10 cellular contexts compared by ENCODE assay signal in genomic region chr22:37501176-37501609, GRCh38. TPM values are rescaled to one million over a fixed set of nuclear protein-coding genes. Genes with fewer than 3 reads are reported as not detected.
DNase-seq lines count a peak whose midpoint lies in the region; ATAC-seq and TF ChIP-seq lines count a peak whose summit lies in the region.
"Had no signal": no experiment of that assay in that cellular context is flagged by ENCODE, and none has a peak within 500 bp of the region (broad histone marks: within the 10 kb centered on the region; RNA-seq: fewer than 3 reads in every experiment).

No MANE protein-coding gene starts in this region.

- H3K79me2 ChIP-seq in SK-N-SH (ENCODE audit: insufficient read depth): no peaks in the 10 kb centered on the region

- POLR2A ChIA-PET in SK-N-SH (lab: Yijun Ruan, JAX): no interaction called here

- no peaks in the 10 kb centered on the region for H3K27me3 ChIP-seq in SK-N-SH (ENCODE audit: insufficient read depth)
- H3K27me3 ChIP-seq in upper lobe of left lung: no peaks in the 10 kb centered on the region

- ATAC-seq in SK-N-SH treated with all-trans-retinoic acid at 6 μM for 48 hours (no peak), esophagus mucosa (peak; percentile 9), mucosa of descending colon (peak; percentile 1), upper lobe of left lung (ENCODE audit: low FRiP score in 2 of 2) (peak in 1 of 2 donors; percentile 5), GM19397 (IDR thresholded peaks at IDR 0.05; ENCODE audit: unreplicated experiment) (no peak)

- CTCF ChIA-PET in SK-N-SH (lab: Yijun Ruan, JAX): interaction anchor here (1.5 to 6.0 kb wide), 4 partner anchors 7 to 185 kb away, joined by 3 to 35 read pairs (median 12); no protein-coding TSS in a partner anchor

- no peak for TF ChIP-seq POLR2A in upper lobe of left lung (IDR thresholded peaks at IDR 0.05)

- no peaks in the 10 kb centered on the region for H4K20me1 ChIP-seq in SK-N-SH (ENCODE audit: insufficient read depth)

- DNase-seq in SK-N-SH: no peak
- DNase-seq in mucosa of descending colon: peak in 2 of 3 donors; percentile 63 to 78
- peak in 1 of 2 donors; percentile 61 for DNase-seq in upper lobe of left lung
- DNase-seq in NCI-H2107 (lab: John Stamatoyannopoulos, UW): no peak
- DNase-seq in NCI-H510A (lab: John Stamatoyannopoulos, UW): no peak
- DNase-seq: activated B cell treated with CpG ODN at 0.5 μM for 24 hours, sigmoid colon had no signal

- no peak for TF ChIP-seq RAD21 in SK-N-SH (IDR thresholded peaks at IDR 0.05; ENCODE audit: low read length)

- H3K36me3 ChIP-seq in SK-N-SH (replicated peaks in 1 of 2; ENCODE audit: control insufficient read depth in 1 of 2, insufficient read depth in 2 of 2, low read length in 1 of 2): peaks cover 0 to 4% of the 10 kb centered on the region in 2 experiments
- no peaks in the 10 kb centered on the region for H3K36me3 ChIP-seq in mucosa of descending colon (ENCODE audit: low read depth)
- H3K36me3 ChIP-seq in upper lobe of left lung: peaks cover 0 to 3% (median 0%) of the 10 kb centered on the region in 4 donors
- H3K36me3 ChIP-seq: sigmoid colon had no signal

- peaks cover 16 to 53% of the 10 kb centered on the region in 2 experiments for H3K4me1 ChIP-seq in SK-N-SH (ENCODE audit: control insufficient read depth in 1 of 2, insufficient read depth in 2 of 2, low read depth in 1 of 2, low read length in 1 of 2)
- peaks cover 59% of the 10 kb centered on the region for H3K4me1 ChIP-seq in mucosa of descending colon (ENCODE audit: low read depth)
- H3K4me1 ChIP-seq in upper lobe of left lung: peaks cover 46 to 56% (median 51%) of the 10 kb centered on the region in 4 donors

- H3K4me3 ChIP-seq in SK-N-SH (ENCODE audit: low read depth in 2 of 2, low read length in 1 of 2): no peak overlapping the region
- no peak overlapping the region for H3K4me3 ChIP-seq in mucosa of descending colon
- no peak overlapping the region for H3K4me3 ChIP-seq in upper lobe of left lung
- H3K4me3 ChIP-seq: sigmoid colon had no signal

- TF ChIP-seq CTCF in SK-N-SH (IDR thresholded peaks at IDR 0.05) (no peak), mucosa of descending colon (IDR thresholded peaks at IDR 0.05) (no peak), upper lobe of left lung (IDR thresholded peaks at IDR 0.05) (no peak)

- H3K27ac ChIP-seq in SK-N-SH (ENCODE audit: low read depth in 2 of 2, low read length in 1 of 2) (peak overlapping the region in 1 of 2 experiments; percentile 58; a peak in 2 of 4 replicates), upper lobe of left lung (peak overlapping the region; percentile 39 to 88 (median 80))

- TF ChIP-seq EP300 in SK-N-SH (IDR thresholded peaks at IDR 0.05; ENCODE audit: borderline replicate concordance in 1 of 2, low read depth in 1 of 2, low read length in 1 of 2) (no peak), upper lobe of left lung (IDR thresholded peaks at IDR 0.05) (no peak)

- intact Hi-C loops in mucosa of descending colon (cut with DNase I, micrococcal nuclease): no loop called here

- no peak overlapping the region for H3K9ac ChIP-seq in SK-N-SH

- no peaks in the 10 kb centered on the region for H3K9me2 ChIP-seq in SK-N-SH

- 0 out of 2 replicates have a peak overlapping the region, but pooled peaks have one; percentile 42 for H3K4me2 ChIP-seq in SK-N-SH

- H2AFZ ChIP-seq in SK-N-SH (ENCODE audit: low read depth): no peak overlapping the region

- H3K9me3 ChIP-seq in SK-N-SH (no peaks in the 10 kb centered on the region), mucosa of descending colon (no peaks in the 10 kb centered on the region), upper lobe of left lung (no peaks in the 10 kb centered on the region)
- H3K9me3 ChIP-seq: sigmoid colon had no signal

- H3F3A ChIP-seq in SK-N-SH (replicated peaks; ENCODE audit: insufficient read depth): peaks cover 20% of the 10 kb centered on the region

- WGBS in SK-N-SH (ENCODE audit: low lambda C conversion rate): 76% methylated on average over 3 of the region's 15 CpGs
- 24 to 27% methylated on average over 9 to 13 of the region's 15 CpGs for WGBS in upper lobe of left lung, 2 donors

TF ChIP-seq in SK-N-SH, 30 proteins besides CTCF, POLR2A, EP300 and RAD21:
- TF ChIP-seq NRF1 (IDR thresholded peaks at IDR 0.05; ENCODE audit: low read depth, low read length): no peak
- no peak for TF ChIP-seq MXI1 (IDR thresholded peaks at IDR 0.05; ENCODE audit: low read depth, low read length)
- TF ChIP-seq TCF12 (IDR thresholded peaks at IDR 0.05): no peak
- TF ChIP-seq IRF3 (IDR thresholded peaks at IDR 0.05; ENCODE audit: low read depth, low read length): no peak
TF ChIP-seq in SK-N-SH: peak in this region for 0.

TF ChIP-seq in SK-N-SH treated with all-trans-retinoic acid at 6 μM for 48 hours, 23 proteins besides CTCF, POLR2A, EP300 and RAD21 (continues in another document):
- TF ChIP-seq ZNF565 (CRISPR knock-in tag; conservative IDR thresholded peaks at IDR 0.05; ENCODE audit: low read depth) (no peak), ZC3H10 (CRISPR knock-in tag; IDR thresholded peaks at IDR 0.05) (no peak), ARNTL (CRISPR knock-in tag; IDR thresholded peaks at IDR 0.05; ENCODE audit: borderline replicate concordance, low read depth) (no peak), PPARA (CRISPR knock-in tag; IDR thresholded peaks at IDR 0.05; ENCODE audit: borderline replicate concordance) (no peak), ZNF8 (CRISPR knock-in tag; IDR thresholded peaks at IDR 0.05) (no peak), BACH2 (CRISPR knock-in tag; IDR thresholded peaks at IDR 0.05; ENCODE audit: borderline replicate concordance) (no peak), CSRNP3 (CRISPR knock-in tag; IDR thresholded peaks at IDR 0.05) (no peak), ZFP3 (CRISPR knock-in tag; IDR thresholded peaks at IDR 0.05) (no peak), ESRRG (CRISPR knock-in tag; IDR thresholded peaks at IDR 0.05) (no peak), TCF4 (CRISPR knock-in tag; IDR thresholded peaks at IDR 0.05; ENCODE audit: borderline replicate concordance) (no peak), OSR1 (CRISPR knock-in tag; IDR thresholded peaks at IDR 0.05) (no peak), POU6F1 (CRISPR knock-in tag; IDR thresholded peaks at IDR 0.05; ENCODE audit: borderline replicate concordance, low read depth) (no peak), CREB5 (CRISPR knock-in tag; IDR thresholded peaks at IDR 0.05; ENCODE audit: low read depth) (no peak), ISL1 (CRISPR knock-in tag; IDR thresholded peaks at IDR 0.05) (no peak), GLIS3 (CRISPR knock-in tag; IDR thresholded peaks at IDR 0.05) (no peak), ZFP30 (CRISPR knock-in tag; IDR thresholded peaks at IDR 0.05) (no peak), SNAI2 (CRISPR knock-in tag; IDR thresholded peaks at IDR 0.05) (no peak)

RNA-seq across cellular contexts. Expression of gene MFNG, which starts 15.0 kb away (rescaled TPM):
- polyA plus RNA-seq in SK-N-SH (2012; rRNA removed): 0.18 and 0.34 TPM in 2 replicates
- polyA plus RNA-seq in SK-N-SH (2012; cell fraction: cytosol; rRNA removed): 0.13 and 0.14 TPM in 2 replicates
- 1.4 and 2.6 TPM in 2 replicates for polyA plus RNA-seq in SK-N-SH (2012; cell fraction: nucleus; rRNA removed)
- total RNA-seq in esophagus mucosa (4.3 TPM), mucosa of descending colon (10 to 100 TPM; 11.3 to 16.1 (median 13.7) TPM), upper lobe of left lung (10 to 100 TPM; 14.0 to 74.0 (median 45.9) TPM)

RNA-seq across cellular contexts. Expression of gene CARD10, which starts 18.0 kb away (rescaled TPM):
- 13.9 and 14.5 TPM in 2 replicates for polyA plus RNA-seq in SK-N-SH (2012; rRNA removed)
- polyA plus RNA-seq in SK-N-SH (2012; cell fraction: cytosol; rRNA removed): 4.4 and 7.2 TPM in 2 replicates
- 27.9 and 29.5 TPM in 2 replicates for polyA plus RNA-seq in SK-N-SH (2012; cell fraction: nucleus; rRNA removed)
- 10.5 TPM for total RNA-seq in esophagus mucosa
- total RNA-seq in mucosa of descending colon: 10 to 100 TPM; 43.3 to 74.1 (median 60.5) TPM
- 10 to 100 TPM in 4 of 6 donors, 1 to 10 TPM in 2; 6.2 to 19.8 (median 13.6) TPM for total RNA-seq in upper lobe of left lung
- total RNA-seq: activated B cell treated with CpG ODN at 0.5 μM for 24 hours had no signal

RNA-seq across cellular contexts. Expression of gene CDC42EP1, which starts 59.1 kb away (rescaled TPM):
- 11.5 and 24.9 TPM in 2 replicates for polyA plus RNA-seq in SK-N-SH (2012; rRNA removed)
- polyA plus RNA-seq in SK-N-SH (2012; cell fraction: cytosol; rRNA removed): 8.9 and 15.8 TPM in 2 replicates
- 14.2 and 19.4 TPM in 2 replicates for polyA plus RNA-seq in SK-N-SH (2012; cell fraction: nucleus; rRNA removed)
- total RNA-seq in esophagus mucosa (117 TPM), mucosa of descending colon (10 to 100 TPM; 31.5 to 52.0 (median 48.2) TPM), upper lobe of left lung (10 to 100 TPM; 38.8 to 81.7 (median 67.5) TPM)
- total RNA-seq: activated B cell treated with CpG ODN at 0.5 μM for 24 hours had no signal

Comparison
In these comparisons a context has a peak if more than half of its experiments do, and no peak if none do; other contexts are left out.
1. DNase-seq: peak in mucosa of descending colon (2 of 3); none in SK-N-SH (single experiment), NCI-H2107 (single experiment) and NCI-H510A (single experiment).
2. ATAC-seq: peak in esophagus mucosa (single experiment) and mucosa of descending colon (single experiment); none in SK-N-SH treated with all-trans-retinoic acid at 6 μM for 48 hours (single experiment) and GM19397 (single experiment).